In genomic region chr3:174335324-174335723, GRCh38 we compare ENCODE assay signal across 2 cellular contexts.
A peak's percentile ranks its signal among the peaks of the same experiment; 100 is the strongest.
TF ChIP-seq lines count a peak whose summit lies in the region.

No MANE protein-coding gene starts in this region.

TF ChIP-seq in K562, 482 proteins besides CTCF, POLR2A, EP300 and RAD21 (continued from another document):
- no peak for TF ChIP-seq SRSF7 (optimal IDR thresholded peaks at IDR 0.05; ENCODE audit: low read depth, low read length)
- TF ChIP-seq CEBPG (CRISPR knock-in tag; IDR thresholded peaks at IDR 0.05), result no peak
- TF ChIP-seq CEBPG (tag; conservative IDR thresholded peaks at IDR 0.05 in 1 of 2, IDR thresholded peaks at IDR 0.05 in 1 of 2), result peak in 1 of 2 experiments; percentile 50; a peak in 1 of 4 replicates
- TF ChIP-seq BACH1 (tag; IDR thresholded peaks at IDR 0.05), result no peak
- no peak for TF ChIP-seq NCOA1 (IDR thresholded peaks at IDR 0.05; ENCODE audit: low read depth)
- no peak for TF ChIP-seq KAT8 (IDR thresholded peaks at IDR 0.05; ENCODE audit: low read depth)
- no peak for TF ChIP-seq RBM39 (optimal IDR thresholded peaks at IDR 0.05; ENCODE audit: low read depth, low read length)
- 0 out of 2 replicates have a peak, but pooled peaks have one; percentile 11 for TF ChIP-seq CEBPB (tag; IDR thresholded peaks at IDR 0.05)
- no peak for TF ChIP-seq NR2C2 (CRISPR knock-in tag; IDR thresholded peaks at IDR 0.05)
- TF ChIP-seq NR2C2 (tag; IDR thresholded peaks at IDR 0.05), result no peak
- no peak for TF ChIP-seq SIN3A (IDR thresholded peaks at IDR 0.05; ENCODE audit: borderline replicate concordance in 2 of 2, control insufficient read depth in 1 of 2, low read depth in 2 of 2, low read length in 2 of 2)

TF ChIP-seq in H1, 55 proteins besides CTCF, POLR2A, EP300 and RAD21 (continued from another document):
- TF ChIP-seq HDAC6 (IDR thresholded peaks at IDR 0.05; ENCODE audit: low read depth, low read length) (no peak), MAX (IDR thresholded peaks at IDR 0.05) (no peak)
TF ChIP-seq in H1: peak in this region for 1.
